In genomic region chr1:167404161-167404888, GRCh38 we compare ENCODE assay signal across 21 cellular contexts.
A peak's percentile ranks its signal among the peaks of the same experiment; 100 is the strongest.
DNase-seq lines count a peak whose midpoint lies in the region; ATAC-seq, FAIRE-seq and TF ChIP-seq lines count a peak whose summit lies in the region.
"Had no signal": no experiment of that assay in that cellular context is flagged by ENCODE, and none has a peak within 500 bp of the region (broad histone marks: within the 10 kb centered on the region; RNA-seq: fewer than 3 reads in every experiment).

No MANE protein-coding gene starts in this region.

- intact Hi-C loops in MCF 10A (cut with micrococcal nuclease) = no loop called here
- intact Hi-C loops in mammary epithelial cell (cut with micrococcal nuclease) = loop anchor here (5.0 to 10.0 kb wide), 2 partner anchors 137 to 340 kb away; no protein-coding TSS in a partner anchor

- dilution Hi-C loops in mammary epithelial cell (cut with HindIII; ENCODE audit: low sequenced_read_pairs) = no loop called here

- WGBS in mammary epithelial cell (ENCODE audit: low coverage, missing lambda C conversion rate) = 98% methylated on average over 4 of the region's 4 CpGs

- H3K36me3 ChIP-seq in mammary epithelial cell (ENCODE audit: insufficient read depth, low read length) = peaks cover 5% of the 10 kb centered on the region
- H3K36me3 ChIP-seq in astrocyte (ENCODE audit: insufficient read depth, low read length) = no peaks in the 10 kb centered on the region

- H3K79me2 ChIP-seq in mammary epithelial cell (ENCODE audit: insufficient read depth, low read length) = no peaks in the 10 kb centered on the region
- no peaks in the 10 kb centered on the region for H3K79me2 ChIP-seq in astrocyte (ENCODE audit: insufficient read depth, low read length)

- H3K4me1 ChIP-seq in mammary epithelial cell (ENCODE audit: insufficient read depth, low read length) (peaks cover 3% of the 10 kb centered on the region), astrocyte (ENCODE audit: insufficient read depth, low read length) (no peaks in the 10 kb centered on the region), foreskin keratinocyte (no peaks in the 10 kb centered on the region)

- no peak overlapping the region for H3K4me2 ChIP-seq in mammary epithelial cell (ENCODE audit: insufficient read depth, low read depth, low read length)
- H3K4me2 ChIP-seq in astrocyte (ENCODE audit: low read length) = no peak overlapping the region
- H3K4me2 ChIP-seq: BLaER1 treated with 17β-estradiol and CSF1 and Interleukin-3, amounts not matched to agents 10 nM and 100 nM had no signal

- H3K4me1 Mint-ChIP-seq in MCF 10A (ENCODE audit: insufficient read depth, unreplicated experiment) (peaks cover 6% of the 10 kb centered on the region), astrocyte (ENCODE audit: low read depth, unreplicated experiment) (no peaks in the 10 kb centered on the region), endothelial cell (ENCODE audit: unreplicated experiment) (peaks cover 17% of the 10 kb centered on the region)

- no peaks in the 10 kb centered on the region for H3K27me3 ChIP-seq in mammary epithelial cell (ENCODE audit: insufficient read depth, low read length)
- no peaks in the 10 kb centered on the region for H3K27me3 ChIP-seq in astrocyte (ENCODE audit: insufficient read depth, low read length)
- no peaks in the 10 kb centered on the region for H3K27me3 ChIP-seq in foreskin keratinocyte
- H3K27me3 ChIP-seq: BLaER1 treated with 17β-estradiol and CSF1 and Interleukin-3, amounts not matched to agents 10 nM and 100 nM had no signal

- no peak overlapping the region for H3K4me3 Mint-ChIP-seq in MCF 10A (ENCODE audit: unreplicated experiment)
- no peak overlapping the region for H3K4me3 Mint-ChIP-seq in astrocyte (ENCODE audit: unreplicated experiment)
- H3K4me3 Mint-ChIP-seq in endothelial cell (ENCODE audit: unreplicated experiment) = no peak overlapping the region
- H3K4me3 Mint-ChIP-seq: CD8-positive, alpha-beta memory T cell had no signal

- CTCF ChIA-PET in MCF 10A (lab: Yijun Ruan, JAX) (interaction anchor here (0.6 to 5.6 kb wide), 8 partner anchors 13 to 1763 kb away, joined by 3 to 84 read pairs (median 4); no protein-coding TSS in a partner anchor), mammary epithelial cell (lab: Charles Lee; ENCODE audit: low non-redundant PET) (no interaction called here)

- H3K9ac ChIP-seq in mammary epithelial cell (ENCODE audit: insufficient read depth, low read length) (no peak overlapping the region), astrocyte (ENCODE audit: low read length) (no peak overlapping the region)
- H3K9ac ChIP-seq: BLaER1 treated with 17β-estradiol and CSF1 and Interleukin-3, amounts not matched to agents 10 nM and 100 nM; GM23248 had no signal

- no peak overlapping the region for H2AFZ ChIP-seq in mammary epithelial cell (ENCODE audit: low read depth, low read length)
- H2AFZ ChIP-seq in astrocyte (ENCODE audit: low read depth, low read length) = no peak overlapping the region
- H2AFZ ChIP-seq: GM23248 had no signal

- TF ChIP-seq CTCF in MCF 10A (IDR thresholded peaks at IDR 0.05; ENCODE audit: unreplicated experiment) (no peak), mammary epithelial cell (conservative IDR thresholded peaks at IDR 0.05 in 1 of 2, IDR thresholded peaks at IDR 0.05 in 1 of 2; ENCODE audit: extremely low read depth in 1 of 2, insufficient read depth in 1 of 2, low read depth in 1 of 2, low read length in 2 of 2) (no peak), astrocyte (IDR thresholded peaks at IDR 0.05; ENCODE audit: insufficient read depth, low read depth, low read length) (no peak), endothelial cell (IDR thresholded peaks at IDR 0.05; ENCODE audit: unreplicated experiment) (no peak), foreskin keratinocyte (conservative IDR thresholded peaks at IDR 0.05) (no peak)

- in situ Hi-C loops in mammary epithelial cell (cut with MboI; ENCODE audit: low sequenced_read_pairs in 2 of 2) = loop anchor here in 1 of 2 donors (25.0 kb wide), 1 partner anchor 283 kb away; no protein-coding TSS in a partner anchor

- H3K27ac Mint-ChIP-seq in MCF 10A (ENCODE audit: low read depth, unreplicated experiment) (peak overlapping the region; percentile 10), astrocyte (ENCODE audit: unreplicated experiment) (no peak overlapping the region), endothelial cell (ENCODE audit: unreplicated experiment) (peak overlapping the region; percentile 62)

- H4K20me1 ChIP-seq in mammary epithelial cell (ENCODE audit: insufficient read depth, low read length) (no peaks in the 10 kb centered on the region), astrocyte (ENCODE audit: insufficient read depth, low read length) (no peaks in the 10 kb centered on the region)
- H4K20me1 ChIP-seq: BLaER1 treated with 17β-estradiol and CSF1 and Interleukin-3, amounts not matched to agents 10 nM and 100 nM had no signal

- H3K9me3 Mint-ChIP-seq in MCF 10A (ENCODE audit: unreplicated experiment) (no peaks in the 10 kb centered on the region), astrocyte (ENCODE audit: unreplicated experiment) (no peaks in the 10 kb centered on the region), endothelial cell (ENCODE audit: unreplicated experiment) (no peaks in the 10 kb centered on the region)
- H3K9me3 Mint-ChIP-seq: CD8-positive, alpha-beta memory T cell had no signal

- no peak overlapping the region for H3K27ac ChIP-seq in mammary epithelial cell (ENCODE audit: insufficient read depth, low read depth, low read length)
- H3K27ac ChIP-seq in astrocyte (ENCODE audit: low read depth, low read length) = no peak overlapping the region
- no peak overlapping the region for H3K27ac ChIP-seq in foreskin keratinocyte
- H3K27ac ChIP-seq: BLaER1 treated with 17β-estradiol and CSF1 and Interleukin-3, amounts not matched to agents 10 nM and 100 nM; GM23248 had no signal

- H3K4me3 ChIP-seq in mammary epithelial cell (replicated peaks in 1 of 3; ENCODE audit: insufficient read depth in 1 of 3, low read depth in 2 of 3, low read length in 3 of 3) = no peak overlapping the region
- H3K4me3 ChIP-seq in astrocyte (ENCODE audit: insufficient read depth, low read depth, low read length) = no peak overlapping the region
- H3K4me3 ChIP-seq: BLaER1 treated with 17β-estradiol and CSF1 and Interleukin-3, amounts not matched to agents 10 nM and 100 nM; GM23248; K562 had no signal

- H3K36me3 Mint-ChIP-seq in MCF 10A (ENCODE audit: insufficient read depth, unreplicated experiment) (peaks cover 29% of the 10 kb centered on the region), astrocyte (ENCODE audit: low read depth, unreplicated experiment) (peaks cover 1% of the 10 kb centered on the region), endothelial cell (ENCODE audit: low read depth, unreplicated experiment) (no peaks in the 10 kb centered on the region)

- BruUV-seq in MCF 10A (replicated peaks; lab: Mats Ljungman, UMichigan) (no TSS peak), mammary epithelial cell (replicated peaks; lab: Mats Ljungman, UMichigan) (no TSS peak)

- no peak for DNase-seq in MCF 10A (ENCODE audit: unreplicated experiment)
- DNase-seq in mammary epithelial cell = no peak
- DNase-seq in astrocyte (ENCODE audit: low read depth) = peak; percentile 4
- DNase-seq in endothelial cell (ENCODE audit: low spot score) = no peak
- peak; percentile 43 for DNase-seq in pulmonary artery endothelial cell (ENCODE audit: low read depth, low spot score)
- DNase-seq in NCI-H69 (lab: John Stamatoyannopoulos, UW) = no peak
- no peak for DNase-seq in foreskin keratinocyte
- DNase-seq: CD8-positive, alpha-beta memory T cell; DMS79 treated with DMSO at 0.1 percent for 48 hours; GM23248; HCEC 1CT; NCI-H1417 treated with DMSO at 0.1 percent for 48 hours; NCI-H2029; NCI-H524 treated with DMSO at 0.1 percent for 48 hours; NK-92 treated with Interleukin-12 subunit alpha and Interleukin-12 subunit beta, amount 100 ng/mL, for 24 hours; RPMI8226; SIG-M5 had no signal

- H3K9me3 ChIP-seq in mammary epithelial cell (replicated peaks; ENCODE audit: insufficient read depth, low read length) (no peaks in the 10 kb centered on the region), astrocyte (ENCODE audit: insufficient read depth, low read depth, low read length) (no peaks in the 10 kb centered on the region)
- H3K9me3 ChIP-seq: BLaER1 treated with 17β-estradiol and CSF1 and Interleukin-3, amounts not matched to agents 10 nM and 100 nM had no signal

- FAIRE-seq in astrocyte (lab: Jason Lieb, UNC) = no peak
- FAIRE-seq: A204.1, K562 had no signal

- POLR2A ChIA-PET in MCF 10A (lab: Yijun Ruan, JAX) = interaction anchor here (0.6 to 1.0 kb wide), 2 partner anchors 78 to 136 kb away, joined by 3 read pairs; no protein-coding TSS in a partner anchor

- no peaks in the 10 kb centered on the region for H3K27me3 Mint-ChIP-seq in MCF 10A (ENCODE audit: insufficient read depth, unreplicated experiment)
- no peaks in the 10 kb centered on the region for H3K27me3 Mint-ChIP-seq in astrocyte (ENCODE audit: low read depth, unreplicated experiment)
- no peaks in the 10 kb centered on the region for H3K27me3 Mint-ChIP-seq in endothelial cell (ENCODE audit: unreplicated experiment)
- H3K27me3 Mint-ChIP-seq: CD8-positive, alpha-beta memory T cell had no signal

- ATAC-seq in GM18868 (IDR thresholded peaks at IDR 0.05; ENCODE audit: unreplicated experiment) (no peak), foreskin keratinocyte (no peak)
- ATAC-seq: K562 had no signal

Comparison
In these comparisons a context has a peak if more than half of its experiments do, and no peak if none do; other contexts are left out.
1. DNase-seq: peak in astrocyte (single experiment) and pulmonary artery endothelial cell (single experiment); none in MCF 10A (single experiment), mammary epithelial cell (single experiment), endothelial cell (single experiment), NCI-H69 (single experiment) and foreskin keratinocyte (0 of 2).